Comparison of ENCODE assay signal across 13 cellular contexts in genomic region chr2:99821572-99822369, GRCh38.
DNase-seq lines count a peak whose midpoint lies in the region; TF ChIP-seq lines count a peak whose summit lies in the region.
"Had no signal": no experiment of that assay in that cellular context is flagged by ENCODE, and none has a peak within 500 bp of the region (broad histone marks: within the 10 kb centered on the region; RNA-seq: fewer than 3 reads in every experiment).

No MANE protein-coding gene starts in this region.

- H3K27ac Mint-ChIP-seq in osteocyte (ENCODE audit: unreplicated experiment): peak overlapping the region; percentile 60
- H3K27ac Mint-ChIP-seq in activated CD4-positive, alpha-beta T cell treated with anti-CD3 and anti-CD28 coated beads, Interleukin-2, amount 10 ng/mL, durations not matched to agents 24 days and 14 days: no peak overlapping the region

- no peaks in the 10 kb centered on the region for H3K79me2 ChIP-seq in GM23248 (ENCODE audit: insufficient read depth)
- no peaks in the 10 kb centered on the region for H3K79me2 ChIP-seq in SK-N-SH (ENCODE audit: insufficient read depth)

- H3K9me2 ChIP-seq in GM23248 (ENCODE audit: insufficient read depth) (no peaks in the 10 kb centered on the region), SK-N-SH (no peaks in the 10 kb centered on the region)

- no peaks in the 10 kb centered on the region for H3K27me3 ChIP-seq in GM23248 (replicated peaks; ENCODE audit: insufficient read depth)
- no peaks in the 10 kb centered on the region for H3K27me3 ChIP-seq in SK-N-SH (ENCODE audit: insufficient read depth)

- H3K9me3 ChIP-seq in GM23248 (ENCODE audit: low read depth) (no peaks in the 10 kb centered on the region), SK-N-SH (no peaks in the 10 kb centered on the region)
- H3K9me3 ChIP-seq: HAP-1 had no signal

- H3F3A ChIP-seq in GM23248 (ENCODE audit: insufficient read depth) (no peaks in the 10 kb centered on the region), SK-N-SH (replicated peaks; ENCODE audit: insufficient read depth) (no peaks in the 10 kb centered on the region)

- TF ChIP-seq RAD21 in SK-N-SH (IDR thresholded peaks at IDR 0.05; ENCODE audit: low read length): no peak

- DNase-seq in GM23248: peak; percentile 74
- no peak for DNase-seq in SK-N-SH
- DNase-seq in fibroblast of the aortic adventitia (ENCODE audit: low read depth): peak; percentile 39
- DNase-seq in osteocyte (ENCODE audit: extremely low spot score, unreplicated experiment): peak; percentile 42
- DNase-seq in activated CD4-positive, alpha-beta T cell treated with anti-CD3 and anti-CD28 coated beads, Interleukin-2, amount 10 ng/mL, durations not matched to agents 24 days and 14 days: no peak
- no peak for DNase-seq in putamen (ENCODE audit: low spot score)
- DNase-seq in NCI-H128 (lab: John Stamatoyannopoulos, UW; ENCODE audit: unreplicated experiment): no peak
- no peak for DNase-seq in NCI-H2171 (lab: John Stamatoyannopoulos, UW)
- DNase-seq: activated CD4-positive, alpha-beta T cell treated with anti-CD3 and anti-CD28 coated beads for 4 hours; COR-L47; NCI-H2029 treated with DMSO at 0.1 percent for 48 hours had no signal

- intact Hi-C loops in activated CD4-positive, alpha-beta T cell treated with anti-CD3 and anti-CD28 coated beads, Interleukin-2, amount 10 ng/mL, durations not matched to agents 24 days and 14 days (cut with micrococcal nuclease): no loop called here

- peaks cover 52% of the 10 kb centered on the region for H3K36me3 Mint-ChIP-seq in osteocyte (ENCODE audit: unreplicated experiment)
- H3K36me3 Mint-ChIP-seq in activated CD4-positive, alpha-beta T cell treated with anti-CD3 and anti-CD28 coated beads, Interleukin-2, amount 10 ng/mL, durations not matched to agents 24 days and 14 days (ENCODE audit: low read depth): no peaks in the 10 kb centered on the region

- H3K9ac ChIP-seq in GM23248 (no peak overlapping the region), SK-N-SH (no peak overlapping the region)
- H3K9ac ChIP-seq: KMS-11 had no signal

- CTCF ChIA-PET in SK-N-SH (lab: Yijun Ruan, JAX): interaction anchor here (0.9 to 1.2 kb wide), 5 partner anchors 33 to 419 kb away, joined by 3 to 4 read pairs (median 3); no protein-coding TSS in a partner anchor

- peaks cover 42% of the 10 kb centered on the region for H3K4me1 Mint-ChIP-seq in osteocyte (ENCODE audit: unreplicated experiment)
- peaks cover 3% of the 10 kb centered on the region for H3K4me1 Mint-ChIP-seq in activated CD4-positive, alpha-beta T cell treated with anti-CD3 and anti-CD28 coated beads, Interleukin-2, amount 10 ng/mL, durations not matched to agents 24 days and 14 days

- H3K36me3 ChIP-seq in GM23248 (ENCODE audit: low read depth) (no peaks in the 10 kb centered on the region), SK-N-SH (replicated peaks in 1 of 2; ENCODE audit: control insufficient read depth in 1 of 2, insufficient read depth in 2 of 2, low read length in 1 of 2) (no peaks in the 10 kb centered on the region)
- H3K36me3 ChIP-seq: HAP-1 had no signal

- TF ChIP-seq CTCF in SK-N-SH (IDR thresholded peaks at IDR 0.05) (no peak), fibroblast of the aortic adventitia (IDR thresholded peaks at IDR 0.05; ENCODE audit: insufficient read depth, low read length) (no peak), osteocyte (IDR thresholded peaks at IDR 0.05) (no peak)

- H3K4me3 Mint-ChIP-seq in osteocyte (ENCODE audit: unreplicated experiment): no peak overlapping the region
- no peak overlapping the region for H3K4me3 Mint-ChIP-seq in activated CD4-positive, alpha-beta T cell treated with anti-CD3 and anti-CD28 coated beads, Interleukin-2, amount 10 ng/mL, durations not matched to agents 24 days and 14 days

- in situ Hi-C loops in GM23248 (cut with MboI): no loop called here

- H4K20me1 ChIP-seq in GM23248 (ENCODE audit: insufficient read depth) (no peaks in the 10 kb centered on the region), SK-N-SH (ENCODE audit: insufficient read depth) (no peaks in the 10 kb centered on the region)

- no peak overlapping the region for H3K27ac ChIP-seq in GM23248
- H3K27ac ChIP-seq in SK-N-SH (ENCODE audit: low read depth in 2 of 2, low read length in 1 of 2): no peak overlapping the region
- H3K27ac ChIP-seq: KMS-11 had no signal

- H2AFZ ChIP-seq in GM23248 (no peak overlapping the region), SK-N-SH (ENCODE audit: low read depth) (peak overlapping the region; percentile 13; the same call in 1 of the 2 replicates)

- H3K4me3 ChIP-seq in GM23248 (no peak overlapping the region), SK-N-SH (ENCODE audit: low read depth in 2 of 2, low read length in 1 of 2) (no peak overlapping the region), fibroblast of the aortic adventitia (ENCODE audit: low read depth, low read length) (no peak overlapping the region)
- H3K4me3 ChIP-seq: HAP-1 had no signal

- POLR2A ChIA-PET in SK-N-SH (lab: Yijun Ruan, JAX): no interaction called here

- WGBS in GM23248 (ENCODE audit: low coverage in 1 of 2, low lambda C conversion rate in 2 of 2, missing lambda C conversion rate in 2 of 2), 2 experiments: 64 to 65% methylated on average over 13 of the region's 13 CpGs
- 66% methylated on average over 13 of the region's 13 CpGs for WGBS in SK-N-SH (ENCODE audit: low lambda C conversion rate)

- H3K27me3 Mint-ChIP-seq in osteocyte (ENCODE audit: unreplicated experiment): no peaks in the 10 kb centered on the region
- H3K27me3 Mint-ChIP-seq in activated CD4-positive, alpha-beta T cell treated with anti-CD3 and anti-CD28 coated beads, Interleukin-2, amount 10 ng/mL, durations not matched to agents 24 days and 14 days: no peaks in the 10 kb centered on the region

- TF ChIP-seq EP300 in SK-N-SH (IDR thresholded peaks at IDR 0.05; ENCODE audit: borderline replicate concordance in 1 of 2, low read depth in 1 of 2, low read length in 1 of 2): no peak

- H3K4me2 ChIP-seq in GM23248 (ENCODE audit: unreplicated experiment) (no peak overlapping the region), SK-N-SH (no peak overlapping the region)
- H3K4me2 ChIP-seq: KMS-11 had no signal

- peaks cover 5% of the 10 kb centered on the region for H3K9me3 Mint-ChIP-seq in osteocyte (ENCODE audit: unreplicated experiment)
- no peaks in the 10 kb centered on the region for H3K9me3 Mint-ChIP-seq in activated CD4-positive, alpha-beta T cell treated with anti-CD3 and anti-CD28 coated beads, Interleukin-2, amount 10 ng/mL, durations not matched to agents 24 days and 14 days

- H3K4me1 ChIP-seq in GM23248 (ENCODE audit: insufficient read depth) (peaks cover 7% of the 10 kb centered on the region), SK-N-SH (ENCODE audit: control insufficient read depth in 1 of 2, insufficient read depth in 2 of 2, low read depth in 1 of 2, low read length in 1 of 2) (peaks cover 0 to 3% of the 10 kb centered on the region in 2 experiments; a peak in 3 of 4 replicates)
- H3K4me1 ChIP-seq: HAP-1 had no signal

TF ChIP-seq in SK-N-SH, 30 proteins besides CTCF, POLR2A, EP300 and RAD21:
- no peak for TF ChIP-seq JUND (IDR thresholded peaks at IDR 0.05)
- no peak for TF ChIP-seq CHD2 (IDR thresholded peaks at IDR 0.05; ENCODE audit: low read length, partially characterized antibody)
- TF ChIP-seq FOSL2 (IDR thresholded peaks at IDR 0.05; ENCODE audit: borderline replicate concordance, low read depth): peak; percentile 33; the same call in 1 of the 2 replicates
- TF ChIP-seq, protein P1, sequence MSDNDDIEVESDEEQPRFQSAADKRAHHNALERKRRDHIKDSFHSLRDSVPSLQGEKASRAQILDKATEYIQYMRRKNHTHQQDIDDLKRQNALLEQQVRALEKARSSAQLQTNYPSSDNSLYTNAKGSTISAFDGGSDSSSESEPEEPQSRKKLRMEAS (IDR thresholded peaks at IDR 0.05; ENCODE audit: low read depth): peak; percentile 51; the same call in 1 of the 2 replicates

Comparison
In these comparisons a context has a peak if more than half of its experiments do, and no peak if none do; other contexts are left out.
1. DNase-seq: peak in GM23248 (single experiment), fibroblast of the aortic adventitia (single experiment) and osteocyte (single experiment); none in SK-N-SH (single experiment), activated CD4-positive, alpha-beta T cell treated with anti-CD3 and anti-CD28 coated beads, Interleukin-2, amount 10 ng/mL, durations not matched to agents 24 days and 14 days (single experiment), putamen (single experiment), NCI-H128 (single experiment) and NCI-H2171 (single experiment).